Comparison of ENCODE assay signal across 18 cellular contexts in the genomic region with DNA sequence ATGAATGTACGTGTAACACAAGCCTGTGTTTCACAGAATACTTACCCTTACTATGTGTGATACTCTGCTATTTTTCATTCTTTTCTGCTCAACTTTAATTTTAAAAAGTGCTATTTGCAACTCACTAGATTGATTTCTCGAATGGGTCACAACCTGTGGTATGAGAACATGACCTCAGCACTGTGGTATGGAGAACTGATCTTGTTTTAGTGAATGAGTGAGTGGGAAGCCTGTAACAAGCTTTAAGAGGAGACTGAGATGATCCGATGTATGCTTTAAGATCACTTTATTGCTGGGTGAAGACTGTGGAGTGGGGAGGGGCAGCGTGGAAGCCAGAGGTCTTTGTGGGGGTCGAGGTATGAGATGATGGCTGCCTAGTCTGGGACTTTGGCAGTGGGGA. TPM values are rescaled to one million over a fixed set of nuclear protein-coding genes. Genes with fewer than 3 reads are reported as not detected.
A peak's percentile ranks its signal among the peaks of the same experiment; 100 is the strongest.
DNase-seq lines count a peak whose midpoint lies in the region; ATAC-seq and TF ChIP-seq lines count a peak whose summit lies in the region.
"Had no signal": no experiment of that assay in that cellular context is flagged by ENCODE, and none has a peak within 500 bp of the region (broad histone marks: within the 10 kb centered on the region; RNA-seq: fewer than 3 reads in every experiment).

No MANE protein-coding gene starts in this region.

- no peak overlapping the region for H2AFZ ChIP-seq in hepatocyte

- no peaks in the 10 kb centered on the region for H3K9me3 ChIP-seq in hepatocyte (ENCODE audit: low read depth)
- H3K9me3 ChIP-seq: body of pancreas, esophagus muscularis mucosa, tibial nerve had no signal

- no peak overlapping the region for H3K4me2 ChIP-seq in hepatocyte

- H3K27me3 ChIP-seq in hepatocyte = no peaks in the 10 kb centered on the region
- H3K27me3 ChIP-seq: body of pancreas, esophagus muscularis mucosa, tibial nerve had no signal

- peak overlapping the region; percentile 67 for H3K27ac Mint-ChIP-seq in HFFc6
- H3K27ac Mint-ChIP-seq in stimulated activated effector memory CD8-positive, alpha-beta T cell treated with anti-CD3 and anti-CD28 coated beads, Interleukin-12 subunit alpha, Interleukin-12 subunit beta, amount 100 ng/mL, for 72 hours = peak overlapping the region; percentile 7
- H3K27ac Mint-ChIP-seq in CD14-positive monocyte = no peak overlapping the region
- H3K27ac Mint-ChIP-seq: activated CD8-positive, alpha-beta T cell treated with anti-CD3 and anti-CD28 coated beads for 36 hours had no signal

- H3K9me3 Mint-ChIP-seq in HFFc6 (no peaks in the 10 kb centered on the region), CD14-positive monocyte (peaks cover 0 to 2% (median 0%) of the 10 kb centered on the region in 7 donors)
- H3K9me3 Mint-ChIP-seq in stimulated activated effector memory CD8-positive, alpha-beta T cell treated with anti-CD3 and anti-CD28 coated beads, Interleukin-12 subunit alpha, Interleukin-12 subunit beta, amount 100 ng/mL, for 72 hours = no peaks in the 10 kb centered on the region
- H3K9me3 Mint-ChIP-seq: activated CD8-positive, alpha-beta T cell treated with anti-CD3 and anti-CD28 coated beads for 36 hours had no signal

- no peaks in the 10 kb centered on the region for H3K9me2 ChIP-seq in hepatocyte (replicated peaks; ENCODE audit: insufficient read depth)

- H3K4me1 ChIP-seq in hepatocyte (ENCODE audit: insufficient read depth) = no peaks in the 10 kb centered on the region
- H3K4me1 ChIP-seq: body of pancreas, esophagus muscularis mucosa, tibial nerve had no signal

- intact Hi-C loops in CD14-positive monocyte (cut with micrococcal nuclease) = loop anchor here in 1 of 2 donors (10.0 kb wide), 1 partner anchor 424 kb away; no protein-coding TSS in a partner anchor

- TF ChIP-seq CTCF in HFFc6 (IDR thresholded peaks at IDR 0.05) (no peak), CD14-positive monocyte (IDR thresholded peaks at IDR 0.05) (no peak), hepatocyte (IDR thresholded peaks at IDR 0.05; ENCODE audit: poor library complexity) (no peak)

- peaks cover 2% of the 10 kb centered on the region; the same call in 1 of the 2 replicates for H3K27me3 Mint-ChIP-seq in HFFc6 (ENCODE audit: insufficient read depth)
- H3K27me3 Mint-ChIP-seq in CD14-positive monocyte (ENCODE audit: low read depth in 3 of 3) = no peaks in the 10 kb centered on the region
- H3K27me3 Mint-ChIP-seq: activated CD8-positive, alpha-beta T cell treated with anti-CD3 and anti-CD28 coated beads for 36 hours had no signal

- WGBS in hepatocyte (ENCODE audit: low lambda C conversion rate, missing lambda C conversion rate) = 67% methylated on average over 5 of the region's 5 CpGs

- H3K4me3 ChIP-seq in hepatocyte = no peak overlapping the region
- H3K4me3 ChIP-seq: body of pancreas, esophagus muscularis mucosa, tibial nerve had no signal

- H3K36me3 Mint-ChIP-seq in HFFc6 (ENCODE audit: low read depth) (peaks cover 15% of the 10 kb centered on the region), CD14-positive monocyte (peaks cover 34 to 41% of the 10 kb centered on the region in 2 donors)
- peaks cover 43% of the 10 kb centered on the region for H3K36me3 Mint-ChIP-seq in stimulated activated effector memory CD8-positive, alpha-beta T cell treated with anti-CD3 and anti-CD28 coated beads, Interleukin-12 subunit alpha, Interleukin-12 subunit beta, amount 100 ng/mL, for 72 hours

- DNase-seq in HFFc6 (peak; percentile 28), amniotic epithelial cell (ENCODE audit: low read depth) (peak; percentile 71), glomerular visceral epithelial cell (ENCODE audit: extremely low spot score) (peak; percentile 29), CD14-positive monocyte (ENCODE audit: low spot score) (no peak), MV-4-11 (lab: John Stamatoyannopoulos, UW) (no peak), hepatocyte (ENCODE audit: low spot score) (no peak)
- DNase-seq in stimulated activated effector memory CD8-positive, alpha-beta T cell treated with anti-CD3 and anti-CD28 coated beads, Interleukin-12 subunit alpha, Interleukin-12 subunit beta, amount 100 ng/mL, for 72 hours (ENCODE audit: low spot score in 2 of 2) = no peak
- DNase-seq: activated CD8-positive, alpha-beta T cell treated with anti-CD3 and anti-CD28 coated beads for 36 hours; body of pancreas; DND-41; NCI-H1092; occipital lobe; stimulated activated CD4-positive, alpha-beta T cell treated with anti-CD3 and anti-CD28 coated beads, Interleukin-4, amount 100 ng/mL, for 4 hours; SW 1271 had no signal

- no peak for ATAC-seq in stimulated activated effector memory CD8-positive, alpha-beta T cell treated with anti-CD3 and anti-CD28 coated beads, Interleukin-12 subunit alpha, Interleukin-12 subunit beta, amount 100 ng/mL, for 72 hours
- ATAC-seq: activated CD8-positive, alpha-beta T cell treated with anti-CD3 and anti-CD28 coated beads for 36 hours; body of pancreas; sciatic nerve had no signal

- H3K36me3 ChIP-seq in hepatocyte (replicated peaks; ENCODE audit: insufficient read depth, low read depth) = no peaks in the 10 kb centered on the region

- no peaks in the 10 kb centered on the region for H3K79me2 ChIP-seq in hepatocyte

- H3K4me1 Mint-ChIP-seq in HFFc6 (ENCODE audit: low read depth) = peaks cover 25% of the 10 kb centered on the region
- H3K4me1 Mint-ChIP-seq in stimulated activated effector memory CD8-positive, alpha-beta T cell treated with anti-CD3 and anti-CD28 coated beads, Interleukin-12 subunit alpha, Interleukin-12 subunit beta, amount 100 ng/mL, for 72 hours = no peaks in the 10 kb centered on the region
- H3K4me1 Mint-ChIP-seq in CD14-positive monocyte = no peaks in the 10 kb centered on the region

- H4K20me1 ChIP-seq in hepatocyte (ENCODE audit: insufficient read depth, poor library complexity, severe bottlenecking) = no peaks in the 10 kb centered on the region

- H3K4me3 Mint-ChIP-seq in HFFc6 (peak overlapping the region; percentile 12), CD14-positive monocyte (no peak overlapping the region)
- H3K4me3 Mint-ChIP-seq in stimulated activated effector memory CD8-positive, alpha-beta T cell treated with anti-CD3 and anti-CD28 coated beads, Interleukin-12 subunit alpha, Interleukin-12 subunit beta, amount 100 ng/mL, for 72 hours = no peak overlapping the region
- H3K4me3 Mint-ChIP-seq: activated CD8-positive, alpha-beta T cell treated with anti-CD3 and anti-CD28 coated beads for 36 hours had no signal

- H3K27ac ChIP-seq in hepatocyte = no peak overlapping the region
- H3K27ac ChIP-seq: C4-2B, esophagus muscularis mucosa, tibial nerve had no signal

RNA-seq across cellular contexts. Expression of a gene that starts 21.6 kb away (rescaled TPM):
- 10 to 100 TPM; 20.5 to 27.1 (median 21.9) TPM for total RNA-seq in HFFc6 (2021; fragmentation: NEBNext Ultra II Directional; extraction: Animal tissue kit (Norgen Biotek cat#: 25700))
- polyA plus RNA-seq in CD14-positive monocyte (1 to 10 TPM; 6.3 to 7.5 TPM), hepatocyte (32.6 and 35.2 TPM in 2 replicates)
- 10.8 and 14.2 TPM in 2 replicates for total RNA-seq in hepatocyte

RNA-seq across cellular contexts. Expression of a gene that starts 27.1 kb away (rescaled TPM):
- total RNA-seq in HFFc6 (2021; fragmentation: NEBNext Ultra II Directional; extraction: Animal tissue kit (Norgen Biotek cat#: 25700)) = 1 to 10 TPM; 5.6 to 8.1 (median 7.0) TPM
- under 1 TPM in 1 of 2 donors, not detected in 1; 0.42 TPM for polyA plus RNA-seq in CD14-positive monocyte
- total RNA-seq in hepatocyte = 29.6 and 34.3 TPM in 2 replicates
- 29.9 and 38.7 TPM in 2 replicates for polyA plus RNA-seq in hepatocyte

RNA-seq across cellular contexts. Expression of a gene that starts 27.5 kb away (rescaled TPM):
- total RNA-seq in HFFc6 (2021; fragmentation: NEBNext Ultra II Directional; extraction: Animal tissue kit (Norgen Biotek cat#: 25700)) = 10 to 100 TPM; 47.6 to 54.5 (median 51.5) TPM
- polyA plus RNA-seq in CD14-positive monocyte = 10 to 100 TPM; 38.4 to 55.5 TPM
- total RNA-seq in hepatocyte = 42.2 and 53.2 TPM in 2 replicates
- 71.4 and 84.7 TPM in 2 replicates for polyA plus RNA-seq in hepatocyte

Comparison
In these comparisons a context has a peak if more than half of its experiments do, and no peak if none do; other contexts are left out.
1. DNase-seq: peak in HFFc6 (single experiment), amniotic epithelial cell (single experiment) and glomerular visceral epithelial cell (single experiment); none in stimulated activated effector memory CD8-positive, alpha-beta T cell treated with anti-CD3 and anti-CD28 coated beads, Interleukin-12 subunit alpha, Interleukin-12 subunit beta, amount 100 ng/mL, for 72 hours (0 of 2), CD14-positive monocyte (single experiment), MV-4-11 (single experiment) and hepatocyte (single experiment).
2. H3K27ac Mint-ChIP-seq: peak in HFFc6 (single experiment) and stimulated activated effector memory CD8-positive, alpha-beta T cell treated with anti-CD3 and anti-CD28 coated beads, Interleukin-12 subunit alpha, Interleukin-12 subunit beta, amount 100 ng/mL, for 72 hours (single experiment); none in CD14-positive monocyte (0 of 7).